Comparison of ENCODE assay signal across 1 cellular context in the genomic region with DNA sequence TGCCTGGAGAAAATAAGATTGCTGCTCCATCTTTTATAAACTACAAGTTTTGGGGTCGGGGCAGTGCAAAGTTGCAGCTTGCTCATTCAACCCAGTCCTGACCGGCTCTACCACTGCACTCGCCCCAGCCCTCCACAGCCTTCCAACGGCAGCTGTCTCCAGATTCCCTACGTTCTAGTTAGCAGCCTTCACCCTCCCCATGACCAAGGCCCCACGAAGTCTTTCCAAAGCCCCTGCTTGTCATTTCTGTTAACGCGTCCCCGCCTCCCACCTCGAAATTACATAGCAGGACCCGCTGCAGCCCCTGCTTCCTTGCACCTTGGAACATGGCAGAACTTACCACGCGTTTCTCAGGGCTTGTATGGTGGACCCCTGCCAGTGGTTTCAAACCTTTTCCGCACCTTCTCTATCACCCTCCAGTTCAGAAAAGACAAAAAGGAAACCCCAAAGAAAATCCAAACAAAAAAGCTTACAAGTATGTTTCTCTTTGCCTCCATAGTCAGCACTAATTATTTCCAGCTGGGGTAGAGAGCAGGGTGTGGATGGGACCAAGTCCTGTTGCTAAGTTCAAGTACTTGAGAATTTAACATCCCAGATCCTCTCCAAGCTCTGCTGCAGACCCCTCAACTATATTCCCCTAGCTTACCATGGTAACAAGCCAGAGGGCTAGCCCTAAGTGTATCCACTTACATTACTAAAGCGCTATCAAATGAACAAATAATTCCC.
TF ChIP-seq lines count a peak whose summit lies in the region.

No MANE protein-coding gene starts in this region.

TF ChIP-seq in HCT116, 20 proteins besides CTCF, POLR2A, EP300 and RAD21:
- TF ChIP-seq, protein P1, sequence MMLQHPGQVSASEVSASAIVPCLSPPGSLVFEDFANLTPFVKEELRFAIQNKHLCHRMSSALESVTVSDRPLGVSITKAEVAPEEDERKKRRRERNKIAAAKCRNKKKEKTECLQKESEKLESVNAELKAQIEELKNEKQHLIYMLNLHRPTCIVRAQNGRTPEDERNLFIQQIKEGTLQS (IDR thresholded peaks at IDR 0.05): no peak
- TF ChIP-seq SP1 (IDR thresholded peaks at IDR 0.05; ENCODE audit: low read depth): no peak
- TF ChIP-seq YY1 (IDR thresholded peaks at IDR 0.05; ENCODE audit: extremely low read depth, insufficient replicate concordance, low read depth, low read length): no peak
TF ChIP-seq in HCT116: peak in this region for 0.
